14 cellular contexts compared by ENCODE assay signal in the genomic region with DNA sequence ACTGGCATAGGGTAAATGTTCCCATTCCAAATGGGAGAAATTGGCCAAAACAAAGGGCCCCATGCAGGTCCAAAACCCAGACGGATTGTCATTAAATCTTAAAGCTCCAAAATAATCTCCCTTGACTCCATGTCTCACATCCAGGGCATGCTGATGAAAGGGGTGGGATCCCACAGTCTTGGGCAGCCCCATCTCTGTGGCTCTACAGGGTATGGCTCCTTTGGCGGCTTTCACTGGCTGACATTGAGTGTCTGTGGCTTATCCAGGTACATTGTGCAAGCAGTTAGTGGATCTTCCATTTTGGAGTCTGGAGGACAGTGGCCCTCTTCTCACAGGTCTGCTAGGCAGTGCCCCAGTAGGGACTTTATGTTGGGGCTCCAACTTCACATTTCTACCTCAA.
DNase-seq lines count a peak whose midpoint lies in the region; ATAC-seq and TF ChIP-seq lines count a peak whose summit lies in the region.
"Had no signal": no experiment of that assay in that cellular context is flagged by ENCODE, and none has a peak within 500 bp of the region (broad histone marks: within the 10 kb centered on the region; RNA-seq: fewer than 3 reads in every experiment).

No MANE protein-coding gene starts in this region.

- no peaks in the 10 kb centered on the region for H3K36me3 Mint-ChIP-seq in stimulated activated effector memory CD8-positive, alpha-beta T cell treated with anti-CD3 and anti-CD28 coated beads, Interleukin-12 subunit alpha, Interleukin-12 subunit beta, amount 100 ng/mL, for 72 hours
- H3K36me3 Mint-ChIP-seq in WTC11 = no peaks in the 10 kb centered on the region
- no peaks in the 10 kb centered on the region for H3K36me3 Mint-ChIP-seq in activated T-cell treated with anti-CD3 and anti-CD28 coated beads, Interleukin-2, amount 50 U/mL, for 72 hours (ENCODE audit: insufficient read depth in 2 of 2)
- H3K36me3 Mint-ChIP-seq: CD8-positive, alpha-beta T cell had no signal

- intact Hi-C loops in Right ventricle myocardium inferior (cut with DNase I) (no loop called here), Right ventricle myocardium superior (cut with DNase I) (no loop called here)

- no peak overlapping the region for H3K27ac Mint-ChIP-seq in stimulated activated effector memory CD8-positive, alpha-beta T cell treated with anti-CD3 and anti-CD28 coated beads, Interleukin-12 subunit alpha, Interleukin-12 subunit beta, amount 100 ng/mL, for 72 hours
- H3K27ac Mint-ChIP-seq in WTC11 = no peak overlapping the region
- no peak overlapping the region for H3K27ac Mint-ChIP-seq in activated T-cell treated with anti-CD3 and anti-CD28 coated beads, Interleukin-2, amount 50 U/mL, for 72 hours
- H3K27ac Mint-ChIP-seq: B cell; CD4-positive, alpha-beta T cell; CD8-positive, alpha-beta T cell had no signal

- CTCF ChIA-PET in WTC11 (lab: Charles Lee) = no interaction called here

- no peak overlapping the region for H3K4me3 Mint-ChIP-seq in stimulated activated effector memory CD8-positive, alpha-beta T cell treated with anti-CD3 and anti-CD28 coated beads, Interleukin-12 subunit alpha, Interleukin-12 subunit beta, amount 100 ng/mL, for 72 hours
- H3K4me3 Mint-ChIP-seq in WTC11 = no peak overlapping the region
- H3K4me3 Mint-ChIP-seq in activated T-cell treated with anti-CD3 and anti-CD28 coated beads, Interleukin-2, amount 50 U/mL, for 72 hours = no peak overlapping the region
- H3K4me3 Mint-ChIP-seq: B cell; CD4-positive, alpha-beta T cell; CD8-positive, alpha-beta T cell had no signal

- no peak for ATAC-seq in Right ventricle myocardium inferior
- ATAC-seq in Right ventricle myocardium superior (ENCODE audit: poor library complexity) = no peak
- ATAC-seq in stimulated activated effector memory CD8-positive, alpha-beta T cell treated with anti-CD3 and anti-CD28 coated beads, Interleukin-12 subunit alpha, Interleukin-12 subunit beta, amount 100 ng/mL, for 72 hours = peak; percentile 28
- ATAC-seq in WTC11 = no peak
- ATAC-seq in activated T-cell treated with anti-CD3 and anti-CD28 coated beads, Interleukin-2, amount 50 U/mL, for 72 hours (replicated peaks in 1 of 2) = no peak
- ATAC-seq: A549; CD8-positive, alpha-beta T cell had no signal

- H3K27me3 Mint-ChIP-seq in WTC11 (ENCODE audit: low read depth) = no peaks in the 10 kb centered on the region
- no peaks in the 10 kb centered on the region for H3K27me3 Mint-ChIP-seq in activated T-cell treated with anti-CD3 and anti-CD28 coated beads, Interleukin-2, amount 50 U/mL, for 72 hours (ENCODE audit: low read depth)
- H3K27me3 Mint-ChIP-seq: B cell; CD4-positive, alpha-beta T cell had no signal

- TF ChIP-seq CTCF in WTC11 (IDR thresholded peaks at IDR 0.05) = no peak

- peaks cover 14% of the 10 kb centered on the region for H3K9me3 Mint-ChIP-seq in stimulated activated effector memory CD8-positive, alpha-beta T cell treated with anti-CD3 and anti-CD28 coated beads, Interleukin-12 subunit alpha, Interleukin-12 subunit beta, amount 100 ng/mL, for 72 hours
- H3K9me3 Mint-ChIP-seq in WTC11 = peaks cover 9% of the 10 kb centered on the region
- H3K9me3 Mint-ChIP-seq in activated T-cell treated with anti-CD3 and anti-CD28 coated beads, Interleukin-2, amount 50 U/mL, for 72 hours = peaks cover 5 to 7% of the 10 kb centered on the region in 2 donors

- POLR2A ChIA-PET in WTC11 (lab: Charles Lee) = no interaction called here

- no peaks in the 10 kb centered on the region for H3K4me1 Mint-ChIP-seq in stimulated activated effector memory CD8-positive, alpha-beta T cell treated with anti-CD3 and anti-CD28 coated beads, Interleukin-12 subunit alpha, Interleukin-12 subunit beta, amount 100 ng/mL, for 72 hours
- H3K4me1 Mint-ChIP-seq in WTC11 = no peaks in the 10 kb centered on the region
- H3K4me1 Mint-ChIP-seq in activated T-cell treated with anti-CD3 and anti-CD28 coated beads, Interleukin-2, amount 50 U/mL, for 72 hours (ENCODE audit: low read depth) = no peaks in the 10 kb centered on the region
- H3K4me1 Mint-ChIP-seq: B cell had no signal

- peak; percentile 16 for DNase-seq in Right ventricle myocardium inferior (ENCODE audit: missing footprints)
- no peak for DNase-seq in Right ventricle myocardium superior
- DNase-seq in stimulated activated effector memory CD8-positive, alpha-beta T cell treated with anti-CD3 and anti-CD28 coated beads, Interleukin-12 subunit alpha, Interleukin-12 subunit beta, amount 100 ng/mL, for 72 hours (ENCODE audit: low spot score in 2 of 2) = no peak
- no peak for DNase-seq in WTC11 (ENCODE audit: low spot score)
- DNase-seq in activated T-cell treated with anti-CD3 and anti-CD28 coated beads, Interleukin-2, amount 50 U/mL, for 72 hours = no peak
- DNase-seq: AML-193; Caco-2; Calu3; CD4-positive, alpha-beta T cell; CD8-positive, alpha-beta T cell; DMS79 treated with DMSO at 0.1 percent for 48 hours; GF-D8 had no signal

TF ChIP-seq in WTC11, 78 proteins besides CTCF, POLR2A, EP300 and RAD21:
- TF ChIP-seq CREB1 (CRISPR knock-in tag; IDR thresholded peaks at IDR 0.05) (no peak), NFATC4 (CRISPR knock-in tag; IDR thresholded peaks at IDR 0.05) (no peak)
- TF ChIP-seq, protein P1, sequence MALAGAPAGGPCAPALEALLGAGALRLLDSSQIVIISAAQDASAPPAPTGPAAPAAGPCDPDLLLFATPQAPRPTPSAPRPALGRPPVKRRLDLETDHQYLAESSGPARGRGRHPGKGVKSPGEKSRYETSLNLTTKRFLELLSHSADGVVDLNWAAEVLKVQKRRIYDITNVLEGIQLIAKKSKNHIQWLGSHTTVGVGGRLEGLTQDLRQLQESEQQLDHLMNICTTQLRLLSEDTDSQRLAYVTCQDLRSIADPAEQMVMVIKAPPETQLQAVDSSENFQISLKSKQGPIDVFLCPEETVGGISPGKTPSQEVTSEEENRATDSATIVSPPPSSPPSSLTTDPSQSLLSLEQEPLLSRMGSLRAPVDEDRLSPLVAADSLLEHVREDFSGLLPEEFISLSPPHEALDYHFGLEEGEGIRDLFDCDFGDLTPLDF (CRISPR knock-in tag; IDR thresholded peaks at IDR 0.05) = no peak
- TF ChIP-seq, protein P2, sequence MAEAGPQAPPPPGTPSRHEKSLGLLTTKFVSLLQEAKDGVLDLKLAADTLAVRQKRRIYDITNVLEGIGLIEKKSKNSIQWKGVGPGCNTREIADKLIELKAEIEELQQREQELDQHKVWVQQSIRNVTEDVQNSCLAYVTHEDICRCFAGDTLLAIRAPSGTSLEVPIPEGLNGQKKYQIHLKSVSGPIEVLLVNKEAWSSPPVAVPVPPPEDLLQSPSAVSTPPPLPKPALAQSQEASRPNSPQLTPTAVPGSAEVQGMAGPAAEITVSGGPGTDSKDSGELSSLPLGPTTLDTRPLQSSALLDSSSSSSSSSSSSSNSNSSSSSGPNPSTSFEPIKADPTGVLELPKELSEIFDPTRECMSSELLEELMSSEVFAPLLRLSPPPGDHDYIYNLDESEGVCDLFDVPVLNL (CRISPR knock-in tag; IDR thresholded peaks at IDR 0.05; ENCODE audit: borderline replicate concordance, low read depth) = no peak
- TF ChIP-seq, protein P3, sequence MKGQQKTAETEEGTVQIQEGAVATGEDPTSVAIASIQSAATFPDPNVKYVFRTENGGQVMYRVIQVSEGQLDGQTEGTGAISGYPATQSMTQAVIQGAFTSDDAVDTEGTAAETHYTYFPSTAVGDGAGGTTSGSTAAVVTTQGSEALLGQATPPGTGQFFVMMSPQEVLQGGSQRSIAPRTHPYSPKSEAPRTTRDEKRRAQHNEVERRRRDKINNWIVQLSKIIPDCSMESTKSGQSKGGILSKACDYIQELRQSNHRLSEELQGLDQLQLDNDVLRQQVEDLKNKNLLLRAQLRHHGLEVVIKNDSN (CRISPR knock-in tag; IDR thresholded peaks at IDR 0.05) = no peak
